In the genomic region with DNA sequence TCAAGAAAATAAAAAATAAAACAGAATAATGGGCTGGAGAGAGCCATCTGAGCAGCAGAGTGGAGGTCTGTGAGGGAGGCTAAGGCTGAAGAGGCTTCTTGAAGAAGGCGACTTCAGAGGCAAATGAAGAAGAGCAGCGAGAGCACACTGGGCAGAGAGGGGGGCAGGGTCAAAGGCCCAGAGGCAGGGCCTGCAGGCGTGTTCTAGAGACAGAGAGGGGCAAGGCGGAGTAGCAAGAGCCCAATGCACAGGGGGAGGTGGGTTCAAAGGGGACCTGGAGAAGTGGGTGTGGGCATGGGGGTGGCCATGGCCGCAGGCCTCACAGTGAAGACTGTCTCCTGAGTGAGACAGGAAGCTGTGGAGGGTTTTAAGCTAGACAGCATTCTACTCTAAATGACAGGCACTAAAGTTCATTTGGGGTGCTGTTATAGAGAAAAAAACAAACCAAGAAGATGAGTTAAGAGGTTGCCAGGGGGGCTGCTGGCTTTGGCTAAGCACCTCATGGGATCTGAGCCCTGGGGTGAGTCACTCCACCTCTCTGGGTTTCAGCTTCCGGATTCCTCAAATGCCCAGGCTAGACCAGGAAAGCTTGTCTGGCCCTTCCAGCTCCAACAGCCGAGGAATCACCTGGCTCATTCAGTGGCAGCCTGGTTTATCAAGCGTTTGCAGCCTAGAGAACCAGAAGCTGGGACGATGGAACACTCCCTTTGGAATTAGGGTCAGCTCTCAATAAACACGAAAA, we compare ENCODE assay signal across 9 cellular contexts.
DNase-seq lines count a peak whose midpoint lies in the region; ATAC-seq and TF ChIP-seq lines count a peak whose summit lies in the region.
"Had no signal": no experiment of that assay in that cellular context is flagged by ENCODE, and none has a peak within 500 bp of the region (broad histone marks: within the 10 kb centered on the region; RNA-seq: fewer than 3 reads in every experiment).

No MANE protein-coding gene starts in this region.

- H3K4me1 ChIP-seq in esophagus muscularis mucosa, result peaks cover 11 to 56% (median 54%) of the 10 kb centered on the region in 4 donors

- peak overlapping the region; percentile 88 for H3K27ac Mint-ChIP-seq in progenitor cell of endocrine pancreas
- no peak overlapping the region for H3K27ac Mint-ChIP-seq in activated naive CD4-positive, alpha-beta T cell treated with anti-CD3 and anti-CD28 coated beads for 36 hours
- H3K27ac Mint-ChIP-seq: activated T-helper 2 cell treated with anti-CD3 and anti-CD28 coated beads, Interferon-gamma antibody, Interleukin-2, Interleukin-4, amounts not matched to agents 10 μg/mL and 5 μg/mL and 100 μg/mL, durations not matched to agents 14 hours and 24 hours and 36 hours had no signal

- CTCF ChIA-PET in RWPE1 (lab: Yijun Ruan, JAX), result interaction anchor here (0.8 kb wide), 1 partner anchor 161 kb away, joined by 3 read pairs; no protein-coding TSS in a partner anchor
- CTCF ChIA-PET in activated naive CD4-positive, alpha-beta T cell treated with anti-CD3 and anti-CD28 coated beads for 36 hours (lab: Charles Lee), result no interaction called here

- no peaks in the 10 kb centered on the region for H3K9me3 Mint-ChIP-seq in progenitor cell of endocrine pancreas (ENCODE audit: low read depth)
- H3K9me3 Mint-ChIP-seq in activated naive CD4-positive, alpha-beta T cell treated with anti-CD3 and anti-CD28 coated beads for 36 hours, result no peaks in the 10 kb centered on the region
- H3K9me3 Mint-ChIP-seq: activated T-helper 2 cell treated with anti-CD3 and anti-CD28 coated beads, Interferon-gamma antibody, Interleukin-2, Interleukin-4, amounts not matched to agents 10 μg/mL and 5 μg/mL and 100 μg/mL, durations not matched to agents 14 hours and 24 hours and 36 hours had no signal

- peaks cover 18% of the 10 kb centered on the region for H3K36me3 Mint-ChIP-seq in progenitor cell of endocrine pancreas (ENCODE audit: insufficient read depth)
- no peaks in the 10 kb centered on the region for H3K36me3 Mint-ChIP-seq in activated naive CD4-positive, alpha-beta T cell treated with anti-CD3 and anti-CD28 coated beads for 36 hours (ENCODE audit: low read depth)

- no peaks in the 10 kb centered on the region for H3K27me3 ChIP-seq in esophagus muscularis mucosa

- DNase-seq in ELR (ENCODE audit: low read depth) (peak; percentile 93), RWPE1 (ENCODE audit: low spot score) (peak; percentile 95), esophagus muscularis mucosa (ENCODE audit: extremely low spot score) (no peak), progenitor cell of endocrine pancreas (ENCODE audit: low spot score, unreplicated experiment) (no peak), NCI-H2227 (lab: John Stamatoyannopoulos, UW; ENCODE audit: unreplicated experiment) (no peak), NCI-H1417 treated with DMSO at 0.1 percent for 48 hours (lab: John Stamatoyannopoulos, UW) (no peak)
- DNase-seq in activated naive CD4-positive, alpha-beta T cell treated with anti-CD3 and anti-CD28 coated beads for 36 hours, result no peak

- POLR2A ChIA-PET in RWPE1 (lab: Yijun Ruan, JAX; ENCODE audit: low non-redundant PET), result no interaction called here

- H3K4me1 Mint-ChIP-seq in progenitor cell of endocrine pancreas (ENCODE audit: low read depth), result peaks cover 40% of the 10 kb centered on the region
- H3K4me1 Mint-ChIP-seq in activated naive CD4-positive, alpha-beta T cell treated with anti-CD3 and anti-CD28 coated beads for 36 hours (ENCODE audit: low read depth), result peaks cover 3% of the 10 kb centered on the region

- no peaks in the 10 kb centered on the region for H3K9me3 ChIP-seq in esophagus muscularis mucosa

- intact Hi-C loops in esophagus muscularis mucosa (cut with DNase I), result loop anchor here (5.0 kb wide), 1 partner anchor 52 kb away; no protein-coding TSS in a partner anchor
- intact Hi-C loops in activated naive CD4-positive, alpha-beta T cell treated with anti-CD3 and anti-CD28 coated beads for 36 hours (cut with micrococcal nuclease), result loop anchor here (10.0 kb wide), 1 partner anchor 1350 kb away; no protein-coding TSS in a partner anchor

- H3K4me3 Mint-ChIP-seq in progenitor cell of endocrine pancreas (ENCODE audit: low read depth), result no peak overlapping the region
- H3K4me3 Mint-ChIP-seq in activated naive CD4-positive, alpha-beta T cell treated with anti-CD3 and anti-CD28 coated beads for 36 hours, result no peak overlapping the region

- H3K27me3 Mint-ChIP-seq in progenitor cell of endocrine pancreas, result no peaks in the 10 kb centered on the region
- H3K27me3 Mint-ChIP-seq in activated naive CD4-positive, alpha-beta T cell treated with anti-CD3 and anti-CD28 coated beads for 36 hours (ENCODE audit: low read depth), result no peaks in the 10 kb centered on the region

- TF ChIP-seq POLR2A in esophagus muscularis mucosa (IDR thresholded peaks at IDR 0.05; ENCODE audit: low read depth), result no peak

- no peak overlapping the region for H3K4me3 ChIP-seq in esophagus muscularis mucosa

- no peak for TF ChIP-seq EP300 in esophagus muscularis mucosa (IDR thresholded peaks at IDR 0.05)

- H3K36me3 ChIP-seq in esophagus muscularis mucosa, result peaks cover 32 to 49% (median 42%) of the 10 kb centered on the region in 4 donors

- TF ChIP-seq CTCF in RWPE1 (conservative IDR thresholded peaks at IDR 0.05; ENCODE audit: low read depth) (no peak), esophagus muscularis mucosa (IDR thresholded peaks at IDR 0.05) (no peak), progenitor cell of endocrine pancreas (IDR thresholded peaks at IDR 0.05; ENCODE audit: unreplicated experiment) (no peak)

- no peak for ATAC-seq in HG02973 (IDR thresholded peaks at IDR 0.05; ENCODE audit: unreplicated experiment)

- H3K27ac ChIP-seq in RWPE1, result peak overlapping the region; percentile 83
- H3K27ac ChIP-seq in esophagus muscularis mucosa (replicated peaks in 1 of 4), result peak overlapping the region; percentile 64 to 85 (median 80)

- whole genome bisulfite sequencing in esophagus muscularis mucosa, result 70% methylated on average over 10 of the region's 10 CpGs

Comparison
In these comparisons a context has a peak if more than half of its experiments do, and no peak if none do; other contexts are left out.
1. DNase-seq: peak in ELR (single experiment) and RWPE1 (single experiment); none in esophagus muscularis mucosa (single experiment), progenitor cell of endocrine pancreas (single experiment), NCI-H2227 (single experiment), NCI-H1417 treated with DMSO at 0.1 percent for 48 hours (single experiment) and activated naive CD4-positive, alpha-beta T cell treated with anti-CD3 and anti-CD28 coated beads for 36 hours (single experiment).